8 cellular contexts compared by ENCODE assay signal in the genomic region with DNA sequence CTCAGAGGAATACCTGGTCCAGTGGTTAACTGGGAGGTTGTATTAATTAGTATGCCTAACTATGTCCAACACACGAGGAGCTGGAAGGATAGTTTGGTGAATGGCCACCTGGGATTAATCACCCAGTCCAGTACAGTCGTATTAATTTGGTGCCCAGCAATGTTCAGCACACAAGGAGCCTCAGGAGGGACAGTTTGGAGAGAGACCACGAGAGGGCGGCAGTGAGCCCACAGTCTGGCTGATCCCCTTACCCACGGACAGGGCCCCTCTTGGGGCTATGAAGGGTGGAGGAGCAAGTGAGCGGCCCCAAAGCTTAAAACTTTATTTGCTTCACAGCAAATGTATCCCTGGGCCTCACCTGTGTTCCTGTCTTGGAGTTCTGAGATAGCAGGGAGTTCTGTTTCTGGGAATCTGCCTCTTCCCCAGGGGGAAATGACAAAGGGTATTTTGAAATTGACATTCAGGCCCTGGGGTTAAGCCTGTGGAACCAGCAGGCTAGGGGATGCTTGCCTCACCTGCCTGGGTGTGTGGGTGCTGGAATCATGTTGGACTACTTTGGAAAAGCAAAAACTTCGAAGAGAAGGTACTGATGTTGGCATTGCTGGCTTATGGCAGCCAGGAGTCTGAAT.
DNase-seq lines count a peak whose midpoint lies in the region; ATAC-seq and TF ChIP-seq lines count a peak whose summit lies in the region.

No MANE protein-coding gene starts in this region.

- peak overlapping the region; percentile 26; the same call in 1 of the 2 replicates for H3K27ac ChIP-seq in VCaP
- H3K27ac ChIP-seq in coronary artery: no peak overlapping the region

- no peak for ATAC-seq in HG03442 (IDR thresholded peaks at IDR 0.05; ENCODE audit: unreplicated experiment)

- TF ChIP-seq CTCF in VCaP (conservative IDR thresholded peaks at IDR 0.05) (peak; percentile 99), coronary artery (IDR thresholded peaks at IDR 0.05) (peak; percentile 45)

- DNase-seq in Daoy (ENCODE audit: low read depth) (peak; percentile 48), coronary artery (ENCODE audit: low spot score) (no peak), midbrain (lab: John Stamatoyannopoulos, UW) (peak; percentile 4), superior temporal gyrus (ENCODE audit: extremely low spot score) (peak; percentile 67), SIG-M5 treated with dmso at 0.1 percent for 504 hours (lab: John Stamatoyannopoulos, UW; ENCODE audit: unreplicated experiment) (no peak)
- peak; percentile 21 for DNase-seq in Jurkat, Clone E6-1 (ENCODE audit: low read depth, low spot score)

- H3K4me3 ChIP-seq in Jurkat, Clone E6-1 (ENCODE audit: low read length): no peak overlapping the region
- no peak overlapping the region for H3K4me3 ChIP-seq in coronary artery

Comparison
In these comparisons a context has a peak if more than half of its experiments do, and no peak if none do; other contexts are left out.
1. DNase-seq: peak in Daoy (single experiment), Jurkat, Clone E6-1 (single experiment), midbrain (single experiment) and superior temporal gyrus (single experiment); none in coronary artery (single experiment) and SIG-M5 treated with dmso at 0.1 percent for 504 hours (single experiment).